Comparison of ENCODE assay signal across 10 cellular contexts in the genomic region with DNA sequence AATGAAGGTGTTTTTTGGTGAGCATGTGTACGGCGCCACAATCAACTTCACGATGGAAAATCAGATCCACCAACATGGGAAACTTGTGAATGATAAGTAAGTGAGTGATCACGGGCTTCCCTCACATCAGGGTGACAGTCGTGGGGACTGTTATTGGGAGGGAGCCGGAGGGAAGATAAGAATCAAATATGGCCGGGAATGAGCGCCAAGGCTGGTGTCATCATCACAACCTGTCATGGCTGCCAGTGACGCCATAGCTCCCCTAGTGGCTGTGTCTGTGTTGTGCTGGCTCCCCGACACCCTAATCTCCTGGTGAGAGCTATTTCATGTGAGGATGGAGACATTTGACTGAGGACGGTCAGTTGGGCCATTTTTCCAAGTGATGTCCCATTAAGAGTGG.
DNase-seq lines count a peak whose midpoint lies in the region; ATAC-seq and TF ChIP-seq lines count a peak whose summit lies in the region.
"Had no signal": no experiment of that assay in that cellular context is flagged by ENCODE, and none has a peak within 500 bp of the region (broad histone marks: within the 10 kb centered on the region; RNA-seq: fewer than 3 reads in every experiment).

No MANE protein-coding gene starts in this region.

- peak; percentile 49 for TF ChIP-seq CTCF in neural crest cell (conservative IDR thresholded peaks at IDR 0.05)

- H3K36me3 Mint-ChIP-seq in activated naive CD4-positive, alpha-beta T cell treated with anti-CD3 and anti-CD28 coated beads, Interleukin-2, amount 10 ng/mL, durations not matched to agents 7 days and 5 days = no peaks in the 10 kb centered on the region
- no peaks in the 10 kb centered on the region for H3K36me3 Mint-ChIP-seq in neural crest cell (ENCODE audit: low read depth)

- DNase-seq in NCI-H82 (lab: John Stamatoyannopoulos, UW) (peak; percentile 31), NCI-H82 treated with DMSO at 0.1 percent for 48 hours (lab: John Stamatoyannopoulos, UW; ENCODE audit: unreplicated experiment) (no peak), HuH-7 (ENCODE audit: low spot score) (peak; percentile 17), neural crest cell (ENCODE audit: low read depth, low spot score) (no peak), NCI-H128 (lab: John Stamatoyannopoulos, UW; ENCODE audit: unreplicated experiment) (no peak)
- DNase-seq in activated naive CD4-positive, alpha-beta T cell treated with anti-CD3 and anti-CD28 coated beads, Interleukin-2, amount 10 ng/mL, durations not matched to agents 7 days and 5 days = peak; percentile 33
- DNase-seq in stimulated activated naive CD4-positive, alpha-beta T cell (lab: John Stamatoyannopoulos, UW) = no peak
- DNase-seq: activated CD8-positive, alpha-beta memory T cell treated with anti-CD3 and anti-CD28 coated beads, Interleukin-2, amount 50 U/mL, for 4 hours; psoas muscle had no signal

- no peaks in the 10 kb centered on the region for H3K9me3 Mint-ChIP-seq in activated naive CD4-positive, alpha-beta T cell treated with anti-CD3 and anti-CD28 coated beads, Interleukin-2, amount 10 ng/mL, durations not matched to agents 7 days and 5 days
- H3K9me3 Mint-ChIP-seq in neural crest cell = no peaks in the 10 kb centered on the region

- no peak for ATAC-seq in GM19463 (IDR thresholded peaks at IDR 0.05; ENCODE audit: unreplicated experiment)
- ATAC-seq: psoas muscle had no signal

- H3K4me1 Mint-ChIP-seq in activated naive CD4-positive, alpha-beta T cell treated with anti-CD3 and anti-CD28 coated beads, Interleukin-2, amount 10 ng/mL, durations not matched to agents 7 days and 5 days = peaks cover 13% of the 10 kb centered on the region
- H3K4me1 Mint-ChIP-seq in neural crest cell = peaks cover 10% of the 10 kb centered on the region

- no peak overlapping the region for H3K27ac Mint-ChIP-seq in activated naive CD4-positive, alpha-beta T cell treated with anti-CD3 and anti-CD28 coated beads, Interleukin-2, amount 10 ng/mL, durations not matched to agents 7 days and 5 days
- no peak overlapping the region for H3K27ac Mint-ChIP-seq in neural crest cell (ENCODE audit: unreplicated experiment)

- H3K27me3 Mint-ChIP-seq in activated naive CD4-positive, alpha-beta T cell treated with anti-CD3 and anti-CD28 coated beads, Interleukin-2, amount 10 ng/mL, durations not matched to agents 7 days and 5 days = peaks cover 50% of the 10 kb centered on the region
- H3K27me3 Mint-ChIP-seq in neural crest cell (ENCODE audit: low read depth) = peaks cover 81% of the 10 kb centered on the region

- no peak overlapping the region for H3K4me3 Mint-ChIP-seq in activated naive CD4-positive, alpha-beta T cell treated with anti-CD3 and anti-CD28 coated beads, Interleukin-2, amount 10 ng/mL, durations not matched to agents 7 days and 5 days
- no peak overlapping the region for H3K4me3 Mint-ChIP-seq in neural crest cell

- CTCF ChIA-PET in activated naive CD4-positive, alpha-beta T cell treated with anti-CD3 and anti-CD28 coated beads, Interleukin-2, amount 10 ng/mL, durations not matched to agents 7 days and 5 days (lab: Charles Lee) = interaction anchor here (0.5 to 6.6 kb wide), 8 partner anchors 10 to 333 kb away, joined by 3 to 53 read pairs (median 3); a partner anchor contains a TSS

Comparison
In these comparisons a context has a peak if more than half of its experiments do, and no peak if none do; other contexts are left out.
1. DNase-seq: peak in NCI-H82 (single experiment), HuH-7 (single experiment) and activated naive CD4-positive, alpha-beta T cell treated with anti-CD3 and anti-CD28 coated beads, Interleukin-2, amount 10 ng/mL, durations not matched to agents 7 days and 5 days (single experiment); none in NCI-H82 treated with DMSO at 0.1 percent for 48 hours (single experiment), neural crest cell (single experiment), stimulated activated naive CD4-positive, alpha-beta T cell (0 of 6) and NCI-H128 (single experiment).